1 cellular context compared by ENCODE assay signal in genomic region chr15:94000603-94001002, GRCh38.
TF ChIP-seq lines count a peak whose summit lies in the region.

No MANE protein-coding gene starts in this region.

TF ChIP-seq in GM23338, 12 proteins besides CTCF, POLR2A, EP300 and RAD21 (continued from another document):
- TF ChIP-seq ETS1 (IDR thresholded peaks at IDR 0.05) (no peak), CREB1 (CRISPR knock-in tag; IDR thresholded peaks at IDR 0.05; ENCODE audit: low read depth) (no peak), STAT1 (IDR thresholded peaks at IDR 0.05; ENCODE audit: unreplicated experiment) (no peak), ZNF114 (CRISPR knock-in tag; IDR thresholded peaks at IDR 0.05) (no peak), NANOG (IDR thresholded peaks at IDR 0.05; ENCODE audit: borderline replicate concordance) (no peak), REST (IDR thresholded peaks at IDR 0.05; ENCODE audit: unreplicated experiment) (no peak)
